In genomic region chr2:160156665-160157064, GRCh38 we compare ENCODE assay signal across 2 cellular contexts.
TF ChIP-seq lines count a peak whose summit lies in the region.

No MANE protein-coding gene starts in this region.

TF ChIP-seq in endothelial cell of umbilical vein, 7 proteins besides CTCF, POLR2A, EP300 and RAD21:
- no peak for TF ChIP-seq EZH2 (IDR thresholded peaks at IDR 0.05; ENCODE audit: borderline replicate concordance, low read depth, low read length, severe bottlenecking)
- TF ChIP-seq MYC (IDR thresholded peaks at IDR 0.05; ENCODE audit: low read depth, low read length): no peak
- TF ChIP-seq POLR2AphosphoS5 (IDR thresholded peaks at IDR 0.05; ENCODE audit: insufficient read depth, low read depth, low read length): peak; percentile 55
- peak; percentile 47 for TF ChIP-seq GATA2 (IDR thresholded peaks at IDR 0.05; ENCODE audit: insufficient read depth, insufficient read length, low read depth, low read length)
- TF ChIP-seq FOS (IDR thresholded peaks at IDR 0.05; ENCODE audit: borderline replicate concordance, insufficient read depth, low read length): peak; percentile 93
- TF ChIP-seq JUN (IDR thresholded peaks at IDR 0.05; ENCODE audit: borderline replicate concordance, insufficient read depth, insufficient read length, low read depth): peak; percentile 74
- TF ChIP-seq MAX (IDR thresholded peaks at IDR 0.05; ENCODE audit: insufficient read depth, insufficient read length): no peak

TF ChIP-seq in HepG2, 621 proteins besides CTCF, POLR2A, EP300 and RAD21:
- no peak for TF ChIP-seq NFAT5 (CRISPR knock-in tag; IDR thresholded peaks at IDR 0.05)
- no peak for TF ChIP-seq KDM3A (CRISPR knock-in tag; IDR thresholded peaks at IDR 0.05; ENCODE audit: low read depth)
TF ChIP-seq in HepG2: peak in this region for 0.
